In the genomic region with DNA sequence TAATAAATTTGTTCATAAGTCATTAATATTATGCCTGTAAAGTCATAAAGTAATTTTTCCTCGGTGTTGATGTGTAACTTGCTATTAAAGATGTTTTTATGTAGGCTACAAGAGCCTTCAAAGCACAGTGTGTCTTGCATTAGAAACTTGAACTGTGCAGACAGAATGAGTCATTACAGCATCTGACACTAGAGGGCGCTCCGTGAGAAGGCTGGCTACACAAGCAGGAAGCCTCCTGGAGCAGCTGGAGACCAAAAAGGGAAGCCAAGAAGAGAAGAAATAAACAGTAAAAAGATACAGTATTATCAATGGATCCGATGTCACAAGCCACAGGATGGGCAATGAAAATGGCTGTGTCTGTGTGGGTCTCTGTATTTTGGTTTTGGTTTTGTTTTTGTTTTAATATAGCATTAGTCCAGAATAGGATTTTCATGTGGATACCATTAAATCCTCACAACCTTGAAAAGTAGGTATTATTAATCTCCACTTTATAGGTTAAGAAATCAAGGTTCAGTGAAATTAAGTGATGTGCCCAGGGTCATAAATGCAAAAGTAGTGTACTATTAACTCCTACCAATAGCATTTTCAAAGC, we compare ENCODE assay signal across 1 cellular context.
A peak's percentile ranks its signal among the peaks of the same experiment; 100 is the strongest.
TF ChIP-seq lines count a peak whose summit lies in the region.

No MANE protein-coding gene starts in this region.

TF ChIP-seq in HepG2, 621 proteins besides CTCF, POLR2A, EP300 and RAD21 (continued from another document):
- TF ChIP-seq, protein P1, sequence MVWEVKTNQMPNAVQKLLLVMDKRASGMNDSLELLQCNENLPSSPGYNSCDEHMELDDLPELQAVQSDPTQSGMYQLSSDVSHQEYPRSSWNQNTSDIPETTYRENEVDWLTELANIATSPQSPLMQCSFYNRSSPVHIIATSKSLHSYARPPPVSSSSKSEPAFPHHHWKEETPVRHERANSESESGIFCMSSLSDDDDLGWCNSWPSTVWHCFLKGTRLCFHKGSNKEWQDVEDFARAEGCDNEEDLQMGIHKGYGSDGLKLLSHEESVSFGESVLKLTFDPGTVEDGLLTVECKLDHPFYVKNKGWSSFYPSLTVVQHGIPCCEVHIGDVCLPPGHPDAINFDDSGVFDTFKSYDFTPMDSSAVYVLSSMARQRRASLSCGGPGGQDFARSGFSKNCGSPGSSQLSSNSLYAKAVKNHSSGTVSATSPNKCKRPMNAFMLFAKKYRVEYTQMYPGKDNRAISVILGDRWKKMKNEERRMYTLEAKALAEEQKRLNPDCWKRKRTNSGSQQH (CRISPR knock-in tag; IDR thresholded peaks at IDR 0.05; ENCODE audit: low read depth): 0 out of 2 replicates have a peak, but pooled peaks have one; percentile 48
- peak; percentile 96 for TF ChIP-seq SMC3 (IDR thresholded peaks at IDR 0.05; ENCODE audit: low read length)
- TF ChIP-seq ETV5 (CRISPR knock-in tag; IDR thresholded peaks at IDR 0.05; ENCODE audit: borderline replicate concordance): peak; percentile 58; the same call in 1 of the 2 replicates
- TF ChIP-seq ISL2 (CRISPR knock-in tag; IDR thresholded peaks at IDR 0.05): 0 out of 2 replicates have a peak, but pooled peaks have one; percentile 29
- peak; percentile 65 for TF ChIP-seq ELF3 (CRISPR knock-in tag; IDR thresholded peaks at IDR 0.05)
- 0 out of 2 replicates have a peak, but pooled peaks have one; percentile 25 for TF ChIP-seq KAT8 (CRISPR knock-in tag; IDR thresholded peaks at IDR 0.05)
- TF ChIP-seq, protein P2, sequence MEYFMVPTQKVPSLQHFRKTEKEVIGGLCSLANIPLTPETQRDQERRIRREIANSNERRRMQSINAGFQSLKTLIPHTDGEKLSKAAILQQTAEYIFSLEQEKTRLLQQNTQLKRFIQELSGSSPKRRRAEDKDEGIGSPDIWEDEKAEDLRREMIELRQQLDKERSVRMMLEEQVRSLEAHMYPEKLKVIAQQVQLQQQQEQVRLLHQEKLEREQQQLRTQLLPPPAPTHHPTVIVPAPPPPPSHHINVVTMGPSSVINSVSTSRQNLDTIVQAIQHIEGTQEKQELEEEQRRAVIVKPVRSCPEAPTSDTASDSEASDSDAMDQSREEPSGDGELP (IDR thresholded peaks at IDR 0.05; ENCODE audit: borderline replicate concordance, low read depth): 0 out of 2 replicates have a peak, but pooled peaks have one; percentile 23
- 0 out of 2 replicates have a peak, but pooled peaks have one; percentile 42 for TF ChIP-seq FOXA3 (CRISPR knock-in tag; IDR thresholded peaks at IDR 0.05)
- TF ChIP-seq SOX6 (IDR thresholded peaks at IDR 0.05): no peak
- 0 out of 2 replicates have a peak, but pooled peaks have one; percentile 37 for TF ChIP-seq SOX6 (CRISPR knock-in tag; IDR thresholded peaks at IDR 0.05)
- 0 out of 2 replicates have a peak, but pooled peaks have one; percentile 29 for TF ChIP-seq IRF2 (CRISPR knock-in tag; IDR thresholded peaks at IDR 0.05)
- TF ChIP-seq, protein P3, sequence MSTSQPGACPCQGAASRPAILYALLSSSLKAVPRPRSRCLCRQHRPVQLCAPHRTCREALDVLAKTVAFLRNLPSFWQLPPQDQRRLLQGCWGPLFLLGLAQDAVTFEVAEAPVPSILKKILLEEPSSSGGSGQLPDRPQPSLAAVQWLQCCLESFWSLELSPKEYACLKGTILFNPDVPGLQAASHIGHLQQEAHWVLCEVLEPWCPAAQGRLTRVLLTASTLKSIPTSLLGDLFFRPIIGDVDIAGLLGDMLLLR (CRISPR knock-in tag; IDR thresholded peaks at IDR 0.05): no peak
- peak; percentile 27; the same call in 1 of the 2 replicates for TF ChIP-seq SAP130 (CRISPR knock-in tag; IDR thresholded peaks at IDR 0.05; ENCODE audit: low read depth)
- TF ChIP-seq FOSL2 (CRISPR knock-in tag; IDR thresholded peaks at IDR 0.05): peak; percentile 90
- TF ChIP-seq, protein P4, sequence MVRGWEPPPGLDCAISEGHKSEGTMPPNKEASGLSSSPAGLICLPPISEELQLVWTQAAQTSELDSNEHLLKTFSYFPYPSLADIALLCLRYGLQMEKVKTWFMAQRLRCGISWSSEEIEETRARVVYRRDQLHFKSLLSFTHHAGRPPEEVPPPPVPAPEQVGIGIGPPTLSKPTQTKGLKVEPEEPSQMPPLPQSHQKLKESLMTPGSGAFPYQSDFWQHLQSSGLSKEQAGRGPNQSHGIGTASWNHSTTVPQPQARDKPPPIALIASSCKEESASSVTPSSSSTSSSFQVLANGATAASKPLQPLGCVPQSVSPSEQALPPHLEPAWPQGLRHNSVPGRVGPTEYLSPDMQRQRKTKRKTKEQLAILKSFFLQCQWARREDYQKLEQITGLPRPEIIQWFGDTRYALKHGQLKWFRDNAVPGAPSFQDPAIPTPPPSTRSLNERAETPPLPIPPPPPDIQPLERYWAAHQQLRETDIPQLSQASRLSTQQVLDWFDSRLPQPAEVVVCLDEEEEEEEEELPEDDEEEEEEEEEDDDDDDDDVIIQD (CRISPR knock-in tag; IDR thresholded peaks at IDR 0.05; ENCODE audit: low read depth): no peak
- peak; percentile 33; the same call in 1 of the 2 replicates for TF ChIP-seq RXRB (CRISPR knock-in tag; IDR thresholded peaks at IDR 0.05; ENCODE audit: borderline replicate concordance)
- no peak for TF ChIP-seq SOX13 (IDR thresholded peaks at IDR 0.05)
- TF ChIP-seq SOX13 (CRISPR knock-in tag; conservative IDR thresholded peaks at IDR 0.05 in 1 of 2, IDR thresholded peaks at IDR 0.05 in 1 of 2): peak in 1 of 2 experiments; percentile 8; a peak in 1 of 4 replicates
- TF ChIP-seq JUNB (CRISPR knock-in tag; IDR thresholded peaks at IDR 0.05; ENCODE audit: borderline replicate concordance): no peak
- TF ChIP-seq STAG1 (CRISPR knock-in tag; IDR thresholded peaks at IDR 0.05): peak; percentile 96
